25 cellular contexts compared by ENCODE assay signal in genomic region chr4:146389561-146389960, GRCh38.
"Had no signal": no experiment of that assay in that cellular context is flagged by ENCODE, and none has a peak within 500 bp of the region (broad histone marks: within the 10 kb centered on the region; RNA-seq: fewer than 3 reads in every experiment).

No MANE protein-coding gene starts in this region.

- H3K4me3 Mint-ChIP-seq: activated CD4-positive, alpha-beta T cell treated with anti-CD3 and anti-CD28 coated beads, Interleukin-2, amount 10 ng/mL, durations not matched to agents 24 days and 14 days; activated CD8-positive, alpha-beta T cell treated with anti-CD3 and anti-CD28 coated beads, Interleukin-2, amount 10 ng/mL, durations not matched to agents 7 days and 5 days; activated naive CD4-positive, alpha-beta T cell treated with anti-CD3 and anti-CD28 coated beads, Interleukin-2, amount 10 ng/mL, durations not matched to agents 7 days and 5 days; activated naive CD8-positive, alpha-beta T cell; activated naive CD8-positive, alpha-beta T cell treated with anti-CD3 and anti-CD28 coated beads, Interleukin-2, amount 50 U/mL, for 24 hours; activated T-cell treated with anti-CD3 and anti-CD28 coated beads, Interleukin-2, amount 50 U/mL, for 24 hours; activated T-helper 1 cell treated with anti-CD3 and anti-CD28 coated beads, Interleukin-12 subunit alpha, Interleukin-12 subunit beta, Interleukin-2, Interleukin-4 antibody, amounts not matched to agents 30 ng/mL and 10 ng/mL and 1 ng/mL, durations not matched to agents 14 hours and 24 hours and 36 hours; T-helper 1 cell treated with Interleukin-12 subunit alpha and Interleukin-12 subunit beta and Interleukin-4 antibody, amounts not matched to agents 30 μg/mL and 1 μg/mL, for 36 hours; T-helper 2 cell treated with Interferon-gamma antibody and Interleukin-4, amounts not matched to agents 5 μg/mL and 100 μg/mL, for 36 hours had no signal

- H3K27ac Mint-ChIP-seq: activated CD4-positive, alpha-beta T cell treated with anti-CD3 and anti-CD28 coated beads, Interleukin-2, amount 10 ng/mL, durations not matched to agents 24 days and 14 days; activated CD8-positive, alpha-beta T cell treated with anti-CD3 and anti-CD28 coated beads, Interleukin-2, amount 10 ng/mL, durations not matched to agents 7 days and 5 days; activated naive CD4-positive, alpha-beta T cell treated with anti-CD3 and anti-CD28 coated beads, Interleukin-2, amount 10 ng/mL, durations not matched to agents 7 days and 5 days; activated naive CD8-positive, alpha-beta T cell; activated naive CD8-positive, alpha-beta T cell treated with anti-CD3 and anti-CD28 coated beads, Interleukin-2, amount 50 U/mL, for 24 hours; activated T-cell treated with anti-CD3 and anti-CD28 coated beads, Interleukin-2, amount 50 U/mL, for 24 hours; activated T-helper 1 cell treated with anti-CD3 and anti-CD28 coated beads, Interleukin-12 subunit alpha, Interleukin-12 subunit beta, Interleukin-2, Interleukin-4 antibody, amounts not matched to agents 30 ng/mL and 10 ng/mL and 1 ng/mL, durations not matched to agents 14 hours and 24 hours and 36 hours; brain; T-helper 1 cell treated with Interleukin-12 subunit alpha and Interleukin-12 subunit beta and Interleukin-4 antibody, amounts not matched to agents 30 μg/mL and 1 μg/mL, for 36 hours; T-helper 2 cell treated with Interferon-gamma antibody and Interleukin-4, amounts not matched to agents 5 μg/mL and 100 μg/mL, for 36 hours had no signal

- H3K9me3 Mint-ChIP-seq: activated CD4-positive, alpha-beta T cell treated with anti-CD3 and anti-CD28 coated beads, Interleukin-2, amount 10 ng/mL, durations not matched to agents 24 days and 14 days; activated naive CD4-positive, alpha-beta T cell treated with anti-CD3 and anti-CD28 coated beads, Interleukin-2, amount 10 ng/mL, durations not matched to agents 7 days and 5 days; activated naive CD8-positive, alpha-beta T cell treated with anti-CD3 and anti-CD28 coated beads, Interleukin-2, amount 50 U/mL, for 24 hours; activated T-cell treated with anti-CD3 and anti-CD28 coated beads, Interleukin-2, amount 50 U/mL, for 24 hours; activated T-helper 1 cell treated with anti-CD3 and anti-CD28 coated beads, Interleukin-12 subunit alpha, Interleukin-12 subunit beta, Interleukin-2, Interleukin-4 antibody, amounts not matched to agents 30 ng/mL and 10 ng/mL and 1 ng/mL, durations not matched to agents 14 hours and 24 hours and 36 hours; T-helper 1 cell treated with Interleukin-12 subunit alpha and Interleukin-12 subunit beta and Interleukin-4 antibody, amounts not matched to agents 30 μg/mL and 1 μg/mL, for 36 hours; T-helper 2 cell treated with Interferon-gamma antibody and Interleukin-4, amounts not matched to agents 5 μg/mL and 100 μg/mL, for 36 hours had no signal

- ATAC-seq: activated CD8-positive, alpha-beta T cell treated with anti-CD3 and anti-CD28 coated beads, Interleukin-2, amount 10 ng/mL, durations not matched to agents 7 days and 5 days; activated naive CD8-positive, alpha-beta T cell treated with anti-CD3 and anti-CD28 coated beads, Interleukin-2, amount 50 U/mL, for 24 hours; PC-3 had no signal

- H3K27me3 Mint-ChIP-seq: activated CD4-positive, alpha-beta T cell treated with anti-CD3 and anti-CD28 coated beads, Interleukin-2, amount 10 ng/mL, durations not matched to agents 24 days and 14 days; activated naive CD4-positive, alpha-beta T cell treated with anti-CD3 and anti-CD28 coated beads, Interleukin-2, amount 10 ng/mL, durations not matched to agents 7 days and 5 days; activated naive CD8-positive, alpha-beta T cell; activated naive CD8-positive, alpha-beta T cell treated with anti-CD3 and anti-CD28 coated beads, Interleukin-2, amount 50 U/mL, for 24 hours; activated T-cell treated with anti-CD3 and anti-CD28 coated beads, Interleukin-2, amount 50 U/mL, for 24 hours; brain had no signal

- H3K36me3 Mint-ChIP-seq: activated naive CD4-positive, alpha-beta T cell treated with anti-CD3 and anti-CD28 coated beads, Interleukin-2, amount 10 ng/mL, durations not matched to agents 7 days and 5 days; brain had no signal

- DNase-seq: activated CD4-positive, alpha-beta T cell treated with anti-CD3 and anti-CD28 coated beads, Interleukin-2, amount 10 ng/mL, durations not matched to agents 24 days and 14 days; activated CD4-positive, alpha-beta T cell treated with anti-CD3 and anti-CD28 coated beads, Interleukin-2, amount 50 U/mL, for 4 hours; activated CD8-positive, alpha-beta T cell treated with anti-CD3 and anti-CD28 coated beads, Interleukin-2, amount 10 ng/mL, durations not matched to agents 7 days and 5 days; activated naive CD4-positive, alpha-beta T cell treated with anti-CD3 and anti-CD28 coated beads, Interleukin-2, amount 10 ng/mL, durations not matched to agents 7 days and 5 days; activated naive CD8-positive, alpha-beta T cell treated with anti-CD3 and anti-CD28 coated beads, Interleukin-2, amount 50 U/mL, for 24 hours; activated T-cell treated with anti-CD3 and anti-CD28 coated beads, Interleukin-2, amount 50 U/mL, for 24 hours; anterior cingulate cortex; caudate nucleus; cerebellar nuclear complex; NCI-H1105; NCI-H1417 treated with DMSO at 0.1 percent for 48 hours; NCI-H187 treated with DMSO at 0.1 percent for 48 hours; NCI-H2081; NCI-H2171 treated with DMSO at 0.1 percent for 48 hours; NCI-H226; PC-3; Peyer's patch; RPMI8226; SHP77 treated with DMSO at 0.1 percent for 48 hours; SK-N-SH had no signal

- H3K4me1 Mint-ChIP-seq: activated CD4-positive, alpha-beta T cell treated with anti-CD3 and anti-CD28 coated beads, Interleukin-2, amount 10 ng/mL, durations not matched to agents 24 days and 14 days; activated naive CD4-positive, alpha-beta T cell treated with anti-CD3 and anti-CD28 coated beads, Interleukin-2, amount 10 ng/mL, durations not matched to agents 7 days and 5 days; activated naive CD8-positive, alpha-beta T cell treated with anti-CD3 and anti-CD28 coated beads, Interleukin-2, amount 50 U/mL, for 24 hours; brain had no signal
